ENCODE assay signal across 8 cellular contexts in the genomic region with DNA sequence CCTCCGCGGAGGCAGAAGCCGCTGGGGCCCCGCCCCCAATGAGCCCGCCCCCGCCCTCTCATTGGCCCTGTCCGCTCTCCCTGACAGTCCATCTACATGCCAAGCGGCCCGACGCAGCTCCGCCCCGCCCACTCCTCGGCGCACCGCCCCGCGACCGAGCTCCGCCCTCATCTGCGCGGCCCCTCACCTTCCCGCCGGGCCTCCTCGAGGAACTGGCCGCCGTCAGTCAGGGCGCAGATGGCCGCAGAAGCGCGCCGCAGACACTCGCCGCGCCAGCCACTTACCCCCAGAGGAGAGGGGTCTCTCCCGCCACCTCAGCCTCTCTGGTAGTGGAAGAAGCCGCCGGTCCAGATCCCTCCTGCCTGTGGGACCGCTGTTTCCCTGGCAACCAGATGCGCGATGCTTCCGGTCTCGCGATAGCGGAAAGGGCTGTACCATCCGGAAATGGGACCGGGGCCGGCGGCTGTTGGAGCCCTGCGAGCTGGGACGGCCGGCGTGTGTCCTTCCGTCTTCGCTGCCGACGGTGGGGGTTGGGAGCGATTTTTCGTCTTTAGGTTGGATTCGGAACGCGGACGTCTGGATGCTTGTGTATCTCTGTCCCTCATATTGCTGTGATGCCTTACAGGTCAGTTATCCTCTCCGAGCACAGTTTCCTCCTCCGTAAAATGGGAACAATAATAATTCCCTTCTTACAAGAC. TPM values are rescaled to one million over a fixed set of nuclear protein-coding genes. Genes with fewer than 3 reads are reported as not detected.
A peak's percentile ranks its signal among the peaks of the same experiment; 100 is the strongest.
DNase-seq lines count a peak whose midpoint lies in the region; ATAC-seq and TF ChIP-seq lines count a peak whose summit lies in the region.

A gene (minus strand): TSS at position 401 of the 698 bp plus-strand sequence. CDS start 6,317 bp downstream, outside the sequence.

- peak within 1 kb of the TSS; percentile 90 for H3K27ac Mint-ChIP-seq in type B pancreatic cell

- H3K9ac ChIP-seq in SU-DHL-6 (ENCODE audit: low read length) (peak within 1 kb of the TSS; percentile 70), adipocyte (ENCODE audit: low read length) (peak within 1 kb of the TSS; percentile 91)

- peak within 1 kb of the TSS; percentile 89 for H2AFZ ChIP-seq in SU-DHL-6 (ENCODE audit: low read depth, low read length, severe bottlenecking)

- H3K27ac ChIP-seq in SU-DHL-6 (ENCODE audit: low read depth, low read length) = peak within 1 kb of the TSS; percentile 22; the same call in 1 of the 2 replicates

- H3K4me3 ChIP-seq in GM12875 (ENCODE audit: low read depth, low read length) (peak within 1 kb of the TSS; percentile 77), SU-DHL-6 (ENCODE audit: insufficient read depth, low read length, poor library complexity, severe bottlenecking) (peak within 1 kb of the TSS; percentile 81), adipocyte (ENCODE audit: low read length) (peak within 1 kb of the TSS; percentile 94)

- ATAC-seq in HG02763 (IDR thresholded peaks at IDR 0.05; ENCODE audit: unreplicated experiment) = peak; percentile 95

- H3K9me3 ChIP-seq in SU-DHL-6 (ENCODE audit: insufficient read depth, low read length) (no peaks in the 10 kb centered on the region), adipocyte (ENCODE audit: control insufficient read depth, low read length) (no peaks in the 10 kb centered on the region)

- peak within 1 kb of the TSS; percentile 59 for H3K4me2 ChIP-seq in SU-DHL-6 (ENCODE audit: low read depth, low read length, poor library complexity, severe bottlenecking)

- intact Hi-C loops in cardiac septum (cut with DNase I) = loop anchor here (10.0 kb wide), 2 partner anchors 252 to 1328 kb away; a partner anchor contains a TSS

- peaks cover 15% of the 10 kb centered on the region for H3K4me1 ChIP-seq in adipocyte (ENCODE audit: control insufficient read depth, insufficient read depth, low read length)

- H3K79me2 ChIP-seq in SU-DHL-6 (ENCODE audit: insufficient read depth, low read length) = no peaks in the 10 kb centered on the region

- H3K9me2 ChIP-seq in SU-DHL-6 (replicated peaks; ENCODE audit: insufficient read depth, low read length) = no peaks in the 10 kb centered on the region

- peaks cover 5% of the 10 kb centered on the region for H3K27me3 Mint-ChIP-seq in type B pancreatic cell

- no peaks in the 10 kb centered on the region for H3K36me3 Mint-ChIP-seq in type B pancreatic cell

- H3K4me1 Mint-ChIP-seq in type B pancreatic cell (ENCODE audit: unreplicated experiment) = peaks cover 49% of the 10 kb centered on the region

- DNase-seq in NCI-H1417 (lab: John Stamatoyannopoulos, UW) = peak; percentile 85 to 97 (median 94)
- DNase-seq in adipocyte (ENCODE audit: low read depth) = peak; percentile 99
- peak; percentile 98 for DNase-seq in cardiac septum (ENCODE audit: low spot score)
- DNase-seq in pons (ENCODE audit: low spot score) = peak; percentile 92
- DNase-seq in type B pancreatic cell (ENCODE audit: extremely low spot score, unreplicated experiment) = peak; percentile 96

- no peaks in the 10 kb centered on the region for H3K36me3 ChIP-seq in SU-DHL-6 (ENCODE audit: low read length)
- H3K36me3 ChIP-seq in adipocyte (ENCODE audit: control insufficient read depth, insufficient read depth, low read length, severe bottlenecking) = no peaks in the 10 kb centered on the region

- peaks cover 4% of the 10 kb centered on the region; the same call in 1 of the 2 replicates for H3F3A ChIP-seq in SU-DHL-6 (ENCODE audit: insufficient read depth)

- no peaks in the 10 kb centered on the region for H3K9me3 Mint-ChIP-seq in type B pancreatic cell

- no peaks in the 10 kb centered on the region for H4K20me1 ChIP-seq in SU-DHL-6 (ENCODE audit: low read depth, low read length)

- H3K27me3 ChIP-seq in SU-DHL-6 (ENCODE audit: low read length) (no peaks in the 10 kb centered on the region), adipocyte (replicated peaks; ENCODE audit: control insufficient read depth, insufficient read depth, low read length) (no peaks in the 10 kb centered on the region)

- TF ChIP-seq CTCF in GM12875 (IDR thresholded peaks at IDR 0.05; ENCODE audit: borderline replicate concordance, insufficient read depth, low read depth, low read length) = no peak
- no peak for TF ChIP-seq CTCF in SU-DHL-6 (IDR thresholded peaks at IDR 0.05; ENCODE audit: insufficient read depth, low read length, poor library complexity, severe bottlenecking)
- no peak for TF ChIP-seq CTCF in type B pancreatic cell (conservative IDR thresholded peaks at IDR 0.05)

- peak within 1 kb of the TSS; percentile 86 for H3K4me3 Mint-ChIP-seq in type B pancreatic cell

RNA-seq across cellular contexts. Expression of the gene that starts here (rescaled TPM):
- 2.0 TPM for total RNA-seq in cardiac septum
- 0.88 and 2.9 TPM in 2 replicates for total RNA-seq in type B pancreatic cell (ENCODE audit: low replicate concordance)

Comparison
In these comparisons a context has a peak if more than half of its experiments do, and no peak if none do; other contexts are left out.
1. Peak in every context shown above with its lines: DNase-seq, ATAC-seq, H3K4me3 ChIP-seq and H3K27ac ChIP-seq.